In genomic region chr12:131063427-131063826, GRCh38 we compare ENCODE assay signal across 31 cellular contexts.
"Had no signal": no experiment of that assay in that cellular context is flagged by ENCODE, and none has a peak within 500 bp of the region (broad histone marks: within the 10 kb centered on the region; RNA-seq: fewer than 3 reads in every experiment).

No MANE protein-coding gene starts in this region.

- DNase-seq: activated CD4-positive, alpha-beta T cell treated with anti-CD3 and anti-CD28 coated beads, Interleukin-2, amount 10 ng/mL, durations not matched to agents 24 days and 14 days; activated CD4-positive, alpha-beta T cell treated with anti-CD3 and anti-CD28 coated beads, Interleukin-2, amount 50 U/mL, for 4 hours; activated CD8-positive, alpha-beta T cell treated with anti-CD3 and anti-CD28 coated beads for 36 hours; activated effector memory CD4-positive, alpha-beta T cell treated with anti-CD3 and anti-CD28 coated beads, Interleukin-2, amount 50 U/mL, for 16 hours; activated naive CD4-positive, alpha-beta T cell; activated naive CD4-positive, alpha-beta T cell treated with anti-CD3 and anti-CD28 coated beads, Interleukin-2, amount 50 U/mL, for 16 hours; activated naive CD8-positive, alpha-beta T cell treated with anti-CD3 and anti-CD28 coated beads for 36 hours; activated T-cell treated with anti-CD3 and anti-CD28 coated beads, Interleukin-2, amount 50 U/mL, for 1 hour; activated T-cell treated with anti-CD3 and anti-CD28 coated beads, Interleukin-2, amount 50 U/mL, for 72 hours; amniotic stem cell; aorta; brain microvascular endothelial cell; central memory CD4-positive, alpha-beta T cell; Karpas-422; NCI-H1436; NCI-H1694; NCI-H1930; NCI-H2081 treated with DMSO at 0.1 percent for 48 hours; NCI-H226; NCI-H446 treated with DMSO at 0.1 percent for 48 hours; NCI-H524; NCI-H69; NCI-H82; NK-92 treated with Interleukin-12 subunit alpha and Interleukin-12 subunit beta, amount 100 ng/mL, for 24 hours; PC-3; Peyer's patch; RPMI8226; SHP77 treated with DMSO at 0.1 percent for 48 hours; SK-N-SH had no signal

- H3K4me1 ChIP-seq: SJSA1 had no signal

- ATAC-seq: activated CD8-positive, alpha-beta T cell treated with anti-CD3 and anti-CD28 coated beads for 36 hours; activated T-cell treated with anti-CD3 and anti-CD28 coated beads, Interleukin-2, amount 50 U/mL, for 72 hours; activated T-helper 17 cell treated with anti-CD3 and anti-CD28 coated beads, Interleukin-2, amount 50 U/mL, for 72 hours; PC-3 had no signal

- H3K27me3 ChIP-seq: brain microvascular endothelial cell, Peyer's patch, SJSA1 had no signal

- H3K27ac ChIP-seq: brain microvascular endothelial cell, Peyer's patch, SJSA1 had no signal

- H3K36me3 ChIP-seq: brain microvascular endothelial cell, Peyer's patch, SJSA1 had no signal

- H3K9me2 ChIP-seq: SK-N-SH had no signal

- H3K4me3 ChIP-seq: Peyer's patch, SJSA1 had no signal

- H3K9me3 ChIP-seq: Peyer's patch, SJSA1, SK-N-SH had no signal

- H3K4me2 ChIP-seq: SK-N-SH had no signal
